In genomic region chr1:113759341-113760101, GRCh38 we compare ENCODE assay signal across 8 cellular contexts. TPM values are rescaled to one million over a fixed set of nuclear protein-coding genes. Genes with fewer than 3 reads are reported as not detected.
DNase-seq lines count a peak whose midpoint lies in the region; ATAC-seq and TF ChIP-seq lines count a peak whose summit lies in the region.

PHTF1 (minus strand) TSS chr1:113759486; CDS start chr1:113758703, 783 bp downstream.

- no peak for TF ChIP-seq CTCF in esophagus muscularis mucosa (IDR thresholded peaks at IDR 0.05)

- peak; percentile 46 for TF ChIP-seq POLR2A in esophagus muscularis mucosa (IDR thresholded peaks at IDR 0.05; ENCODE audit: low read depth)

- peaks cover 2% of the 10 kb centered on the region for H3K36me3 Mint-ChIP-seq in activated T-cell treated with anti-CD3 and anti-CD28 coated beads, Interleukin-2, amount 50 U/mL, for 4 hours (ENCODE audit: insufficient read depth)
- peaks cover 58% of the 10 kb centered on the region for H3K36me3 Mint-ChIP-seq in stimulated activated effector memory CD8-positive, alpha-beta T cell treated with anti-CD3 and anti-CD28 coated beads, Interleukin-12 subunit alpha, Interleukin-12 subunit beta, amount 100 ng/mL, for 72 hours

- intact Hi-C loops in esophagus muscularis mucosa (cut with DNase I) = loop anchor here (5.0 kb wide), 1 partner anchor 53 kb away; the partner anchor contains the start of gene RSBN1

- peak; percentile 62 for DNase-seq in DMS153 treated with DMSO at 0.1 percent for 48 hours (lab: John Stamatoyannopoulos, UW; ENCODE audit: unreplicated experiment)
- DNase-seq in OCI-M2 (lab: John Stamatoyannopoulos, UW; ENCODE audit: unreplicated experiment) = peak; percentile 67
- peak; percentile 35 for DNase-seq in activated T-cell treated with anti-CD3 and anti-CD28 coated beads, Interleukin-2, amount 50 U/mL, for 4 hours
- peak; percentile 93 for DNase-seq in esophagus muscularis mucosa (ENCODE audit: extremely low spot score)
- DNase-seq in stimulated activated effector memory CD8-positive, alpha-beta T cell treated with anti-CD3 and anti-CD28 coated beads, Interleukin-12 subunit alpha, Interleukin-12 subunit beta, amount 100 ng/mL, for 72 hours (ENCODE audit: low spot score in 2 of 2) = peak; percentile 61 to 83

- no peaks in the 10 kb centered on the region for H3K27me3 Mint-ChIP-seq in activated T-cell treated with anti-CD3 and anti-CD28 coated beads, Interleukin-2, amount 50 U/mL, for 4 hours (ENCODE audit: low read depth)

- H3K27me3 ChIP-seq in HUES6 (ENCODE audit: control insufficient read depth, insufficient read depth, low read length) (no peaks in the 10 kb centered on the region), esophagus muscularis mucosa (no peaks in the 10 kb centered on the region), muscle layer of colon (ENCODE audit: control insufficient read depth in 1 of 2, insufficient read depth in 2 of 2, low read length in 2 of 2) (no peaks in the 10 kb centered on the region)

- H3K9ac ChIP-seq in HUES6 (ENCODE audit: low read length) (peak within 1 kb of the TSS; percentile 91), muscle layer of colon (ENCODE audit: low read length) (peak within 1 kb of the TSS; percentile 99)

- WGBS in esophagus muscularis mucosa = 1% methylated on average over 31 of the region's 45 CpGs

- H3K36me3 ChIP-seq in HUES6 (ENCODE audit: control insufficient read depth, insufficient read depth, low read length) (peaks cover 9% of the 10 kb centered on the region), esophagus muscularis mucosa (peaks cover 0 to 10% (median 2%) of the 10 kb centered on the region in 4 donors), muscle layer of colon (ENCODE audit: insufficient read depth, low read length) (no peaks in the 10 kb centered on the region)

- H3K4me3 ChIP-seq in HUES6 (ENCODE audit: low read depth, low read length) (peak within 1 kb of the TSS; percentile 88), esophagus muscularis mucosa (peak within 1 kb of the TSS; percentile 74 to 78 (median 76)), muscle layer of colon (ENCODE audit: low read depth in 1 of 2, low read length in 2 of 2) (peak within 1 kb of the TSS; percentile 96 to 98)

- H3K9me3 ChIP-seq in HUES6 (ENCODE audit: control insufficient read depth, insufficient read depth, low read depth, low read length) (no peaks in the 10 kb centered on the region), esophagus muscularis mucosa (no peaks in the 10 kb centered on the region), muscle layer of colon (ENCODE audit: low read length) (no peaks in the 10 kb centered on the region)

- peak within 1 kb of the TSS; percentile 85 for H3K27ac ChIP-seq in HUES6 (ENCODE audit: low read depth, low read length)
- peak within 1 kb of the TSS; percentile 86 to 95 (median 92) for H3K27ac ChIP-seq in esophagus muscularis mucosa (replicated peaks in 1 of 4)
- H3K27ac ChIP-seq in muscle layer of colon (ENCODE audit: low read depth, low read length) = peak within 1 kb of the TSS; percentile 98

- ATAC-seq in GM21447 (IDR thresholded peaks at IDR 0.05; ENCODE audit: unreplicated experiment) = peak; percentile 81
- peak; percentile 88 to 89 for ATAC-seq in activated T-cell treated with anti-CD3 and anti-CD28 coated beads, Interleukin-2, amount 50 U/mL, for 4 hours
- ATAC-seq in stimulated activated effector memory CD8-positive, alpha-beta T cell treated with anti-CD3 and anti-CD28 coated beads, Interleukin-12 subunit alpha, Interleukin-12 subunit beta, amount 100 ng/mL, for 72 hours = peak; percentile 94

- no peaks in the 10 kb centered on the region for H3K9me3 Mint-ChIP-seq in activated T-cell treated with anti-CD3 and anti-CD28 coated beads, Interleukin-2, amount 50 U/mL, for 4 hours
- H3K9me3 Mint-ChIP-seq in stimulated activated effector memory CD8-positive, alpha-beta T cell treated with anti-CD3 and anti-CD28 coated beads, Interleukin-12 subunit alpha, Interleukin-12 subunit beta, amount 100 ng/mL, for 72 hours = no peaks in the 10 kb centered on the region

- H3K27ac Mint-ChIP-seq in stimulated activated effector memory CD8-positive, alpha-beta T cell treated with anti-CD3 and anti-CD28 coated beads, Interleukin-12 subunit alpha, Interleukin-12 subunit beta, amount 100 ng/mL, for 72 hours = peak within 1 kb of the TSS; percentile 98

- H3K4me3 Mint-ChIP-seq in activated T-cell treated with anti-CD3 and anti-CD28 coated beads, Interleukin-2, amount 50 U/mL, for 4 hours = peak within 1 kb of the TSS; percentile 88
- peak within 1 kb of the TSS; percentile 90 for H3K4me3 Mint-ChIP-seq in stimulated activated effector memory CD8-positive, alpha-beta T cell treated with anti-CD3 and anti-CD28 coated beads, Interleukin-12 subunit alpha, Interleukin-12 subunit beta, amount 100 ng/mL, for 72 hours

- H3K4me1 ChIP-seq in HUES6 (ENCODE audit: control insufficient read depth, insufficient read depth, low read length) (peaks cover 16% of the 10 kb centered on the region), esophagus muscularis mucosa (peaks cover 10 to 34% (median 28%) of the 10 kb centered on the region in 4 donors), muscle layer of colon (ENCODE audit: insufficient read depth, low read length) (peaks cover 12% of the 10 kb centered on the region)

- TF ChIP-seq EP300 in esophagus muscularis mucosa (IDR thresholded peaks at IDR 0.05) = no peak

- peaks cover 16% of the 10 kb centered on the region for H3K4me1 Mint-ChIP-seq in activated T-cell treated with anti-CD3 and anti-CD28 coated beads, Interleukin-2, amount 50 U/mL, for 4 hours (ENCODE audit: low read depth)
- H3K4me1 Mint-ChIP-seq in stimulated activated effector memory CD8-positive, alpha-beta T cell treated with anti-CD3 and anti-CD28 coated beads, Interleukin-12 subunit alpha, Interleukin-12 subunit beta, amount 100 ng/mL, for 72 hours = peaks cover 27% of the 10 kb centered on the region

RNA-seq across cellular contexts. Expression of gene PHTF1, which starts in this region (rescaled TPM):
- total RNA-seq in activated T-cell treated with anti-CD3 and anti-CD28 coated beads, Interleukin-2, amount 50 U/mL, for 4 hours = 10 to 100 TPM in 1 of 3 donors, 1 to 10 TPM in 2; 9.1 to 10.9 (median 9.9) TPM
- total RNA-seq in esophagus muscularis mucosa = 10 to 100 TPM; 10.2 to 13.3 (median 11.8) TPM

Comparison
In these comparisons a context has a peak if more than half of its experiments do, and no peak if none do; other contexts are left out.
1. Peak in every context shown above with its lines: DNase-seq, ATAC-seq, H3K4me3 ChIP-seq and H3K27ac ChIP-seq.
2. DNase-seq: peak in every context shown above with its lines; median percentile 93 in esophagus muscularis mucosa; 72 in stimulated activated effector memory CD8-positive, alpha-beta T cell treated with anti-CD3 and anti-CD28 coated beads, Interleukin-12 subunit alpha, Interleukin-12 subunit beta, amount 100 ng/mL, for 72 hours; 67 in OCI-M2; 62 in DMS153 treated with DMSO at 0.1 percent for 48 hours; 35 in activated T-cell treated with anti-CD3 and anti-CD28 coated beads, Interleukin-2, amount 50 U/mL, for 4 hours.